13 cellular contexts compared by ENCODE assay signal in genomic region chr9:4886698-4887097, GRCh38.
DNase-seq lines count a peak whose midpoint lies in the region; ATAC-seq and TF ChIP-seq lines count a peak whose summit lies in the region.
"Had no signal": no experiment of that assay in that cellular context is flagged by ENCODE, and none has a peak within 500 bp of the region (broad histone marks: within the 10 kb centered on the region; RNA-seq: fewer than 3 reads in every experiment).

No MANE protein-coding gene starts in this region.

- H3K4me1 ChIP-seq in thyroid gland (peaks cover 8 to 15% of the 10 kb centered on the region in 2 donors), GM23338 (ENCODE audit: insufficient read depth) (peaks cover 8% of the 10 kb centered on the region)

- intact Hi-C loops in thyroid gland (cut with DNase I), result no loop called here
- intact Hi-C loops in left colon (cut with DNase I, micrococcal nuclease), result no loop called here

- no peak overlapping the region for H3K27ac Mint-ChIP-seq in GM23338
- no peak overlapping the region for H3K27ac Mint-ChIP-seq in HFFc6
- H3K27ac Mint-ChIP-seq: memory B cell had no signal

- no peak overlapping the region for H3K4me3 Mint-ChIP-seq in GM23338
- no peak overlapping the region for H3K4me3 Mint-ChIP-seq in HFFc6
- H3K4me3 Mint-ChIP-seq: memory B cell had no signal

- H3K36me3 ChIP-seq in thyroid gland (no peaks in the 10 kb centered on the region), GM23338 (ENCODE audit: insufficient read depth) (no peaks in the 10 kb centered on the region)

- H3K79me2 ChIP-seq in GM23338 (replicated peaks; ENCODE audit: insufficient read depth), result no peaks in the 10 kb centered on the region

- TF ChIP-seq POLR2A in thyroid gland (IDR thresholded peaks at IDR 0.05), result no peak

- ATAC-seq in GM19025 (IDR thresholded peaks at IDR 0.05; ENCODE audit: low read depth, unreplicated experiment) (peak; percentile 96), HG02678 (IDR thresholded peaks at IDR 0.05; ENCODE audit: unreplicated experiment) (peak; percentile 98), HG03558 (IDR thresholded peaks at IDR 0.05; ENCODE audit: extremely low read depth, unreplicated experiment) (peak; percentile 92), GM23338 (no peak), left colon (no peak)

- no peaks in the 10 kb centered on the region; the same call in 1 of the 2 replicates for H4K20me1 ChIP-seq in GM23338 (replicated peaks; ENCODE audit: insufficient read depth)

- H3K4me3 ChIP-seq in thyroid gland (replicated peaks in 1 of 3) (no peak overlapping the region), GM23338 (no peak overlapping the region)
- H3K4me3 ChIP-seq: stomach had no signal

- no peaks in the 10 kb centered on the region for H3F3A ChIP-seq in GM23338 (replicated peaks; ENCODE audit: low read depth)

- H3K9me2 ChIP-seq in GM23338 (ENCODE audit: insufficient read depth), result peaks cover 4% of the 10 kb centered on the region; the same call in 1 of the 2 replicates

- 35 to 39% methylated on average over 6 of the region's 6 CpGs for WGBS in thyroid gland, 2 donors

- no peaks in the 10 kb centered on the region for H3K4me1 Mint-ChIP-seq in GM23338
- peaks cover 7% of the 10 kb centered on the region for H3K4me1 Mint-ChIP-seq in HFFc6 (ENCODE audit: low read depth)
- H3K4me1 Mint-ChIP-seq: memory B cell had no signal

- DNase-seq in thyroid gland (peak; percentile 37 to 46), GM23338 (ENCODE audit: low spot score) (no peak), left colon (no peak), HFFc6 (no peak), medulla oblongata (ENCODE audit: extremely low spot score) (no peak)
- DNase-seq: DMS53, NCI-H2029 treated with DMSO at 0.1 percent for 48 hours, Right ventricle myocardium superior, stomach had no signal

- H3K4me2 ChIP-seq in GM23338, result no peak overlapping the region

- H3K27me3 ChIP-seq in thyroid gland, result no peaks in the 10 kb centered on the region
- no peaks in the 10 kb centered on the region for H3K27me3 ChIP-seq in GM23338 (ENCODE audit: insufficient read depth)
- H3K27me3 ChIP-seq: stomach had no signal

- H3K9me3 ChIP-seq in thyroid gland, result no peaks in the 10 kb centered on the region
- H3K9me3 ChIP-seq: stomach had no signal

- H2AFZ ChIP-seq in GM23338, result no peak overlapping the region

- H3K27me3 Mint-ChIP-seq in GM23338 (ENCODE audit: insufficient read depth, low read depth, poor library complexity) (no peaks in the 10 kb centered on the region), HFFc6 (ENCODE audit: insufficient read depth) (no peaks in the 10 kb centered on the region; the same call in 1 of the 2 replicates)
- H3K27me3 Mint-ChIP-seq: memory B cell had no signal

- H3K27ac ChIP-seq in thyroid gland (no peak overlapping the region), GM23338 (ENCODE audit: low read depth) (no peak overlapping the region)
- H3K27ac ChIP-seq: stomach had no signal

- TF ChIP-seq CTCF in thyroid gland (IDR thresholded peaks at IDR 0.05) (no peak), GM23338 (conservative IDR thresholded peaks at IDR 0.05; ENCODE audit: low read depth in 2 of 2) (no peak), HFFc6 (IDR thresholded peaks at IDR 0.05) (no peak)

- no peaks in the 10 kb centered on the region; the same call in 2 of the 3 replicates for H3K9me3 Mint-ChIP-seq in GM23338
- no peaks in the 10 kb centered on the region for H3K9me3 Mint-ChIP-seq in HFFc6
- H3K9me3 Mint-ChIP-seq: memory B cell had no signal

- H3K36me3 Mint-ChIP-seq in GM23338 (ENCODE audit: low read depth) (no peaks in the 10 kb centered on the region; the same call in 2 of the 3 replicates), HFFc6 (ENCODE audit: low read depth) (no peaks in the 10 kb centered on the region)

TF ChIP-seq in GM23338, 12 proteins besides CTCF, POLR2A, EP300 and RAD21 (continues in another document):
- TF ChIP-seq JUNB (IDR thresholded peaks at IDR 0.05; ENCODE audit: unreplicated experiment) (no peak), EZH2phosphoT487 (IDR thresholded peaks at IDR 0.05; ENCODE audit: unreplicated experiment) (no peak), STAT1 (IDR thresholded peaks at IDR 0.05; ENCODE audit: unreplicated experiment) (no peak), ZNF114 (CRISPR knock-in tag; IDR thresholded peaks at IDR 0.05) (no peak), ETS1 (IDR thresholded peaks at IDR 0.05) (no peak)
- TF ChIP-seq, protein P1, sequence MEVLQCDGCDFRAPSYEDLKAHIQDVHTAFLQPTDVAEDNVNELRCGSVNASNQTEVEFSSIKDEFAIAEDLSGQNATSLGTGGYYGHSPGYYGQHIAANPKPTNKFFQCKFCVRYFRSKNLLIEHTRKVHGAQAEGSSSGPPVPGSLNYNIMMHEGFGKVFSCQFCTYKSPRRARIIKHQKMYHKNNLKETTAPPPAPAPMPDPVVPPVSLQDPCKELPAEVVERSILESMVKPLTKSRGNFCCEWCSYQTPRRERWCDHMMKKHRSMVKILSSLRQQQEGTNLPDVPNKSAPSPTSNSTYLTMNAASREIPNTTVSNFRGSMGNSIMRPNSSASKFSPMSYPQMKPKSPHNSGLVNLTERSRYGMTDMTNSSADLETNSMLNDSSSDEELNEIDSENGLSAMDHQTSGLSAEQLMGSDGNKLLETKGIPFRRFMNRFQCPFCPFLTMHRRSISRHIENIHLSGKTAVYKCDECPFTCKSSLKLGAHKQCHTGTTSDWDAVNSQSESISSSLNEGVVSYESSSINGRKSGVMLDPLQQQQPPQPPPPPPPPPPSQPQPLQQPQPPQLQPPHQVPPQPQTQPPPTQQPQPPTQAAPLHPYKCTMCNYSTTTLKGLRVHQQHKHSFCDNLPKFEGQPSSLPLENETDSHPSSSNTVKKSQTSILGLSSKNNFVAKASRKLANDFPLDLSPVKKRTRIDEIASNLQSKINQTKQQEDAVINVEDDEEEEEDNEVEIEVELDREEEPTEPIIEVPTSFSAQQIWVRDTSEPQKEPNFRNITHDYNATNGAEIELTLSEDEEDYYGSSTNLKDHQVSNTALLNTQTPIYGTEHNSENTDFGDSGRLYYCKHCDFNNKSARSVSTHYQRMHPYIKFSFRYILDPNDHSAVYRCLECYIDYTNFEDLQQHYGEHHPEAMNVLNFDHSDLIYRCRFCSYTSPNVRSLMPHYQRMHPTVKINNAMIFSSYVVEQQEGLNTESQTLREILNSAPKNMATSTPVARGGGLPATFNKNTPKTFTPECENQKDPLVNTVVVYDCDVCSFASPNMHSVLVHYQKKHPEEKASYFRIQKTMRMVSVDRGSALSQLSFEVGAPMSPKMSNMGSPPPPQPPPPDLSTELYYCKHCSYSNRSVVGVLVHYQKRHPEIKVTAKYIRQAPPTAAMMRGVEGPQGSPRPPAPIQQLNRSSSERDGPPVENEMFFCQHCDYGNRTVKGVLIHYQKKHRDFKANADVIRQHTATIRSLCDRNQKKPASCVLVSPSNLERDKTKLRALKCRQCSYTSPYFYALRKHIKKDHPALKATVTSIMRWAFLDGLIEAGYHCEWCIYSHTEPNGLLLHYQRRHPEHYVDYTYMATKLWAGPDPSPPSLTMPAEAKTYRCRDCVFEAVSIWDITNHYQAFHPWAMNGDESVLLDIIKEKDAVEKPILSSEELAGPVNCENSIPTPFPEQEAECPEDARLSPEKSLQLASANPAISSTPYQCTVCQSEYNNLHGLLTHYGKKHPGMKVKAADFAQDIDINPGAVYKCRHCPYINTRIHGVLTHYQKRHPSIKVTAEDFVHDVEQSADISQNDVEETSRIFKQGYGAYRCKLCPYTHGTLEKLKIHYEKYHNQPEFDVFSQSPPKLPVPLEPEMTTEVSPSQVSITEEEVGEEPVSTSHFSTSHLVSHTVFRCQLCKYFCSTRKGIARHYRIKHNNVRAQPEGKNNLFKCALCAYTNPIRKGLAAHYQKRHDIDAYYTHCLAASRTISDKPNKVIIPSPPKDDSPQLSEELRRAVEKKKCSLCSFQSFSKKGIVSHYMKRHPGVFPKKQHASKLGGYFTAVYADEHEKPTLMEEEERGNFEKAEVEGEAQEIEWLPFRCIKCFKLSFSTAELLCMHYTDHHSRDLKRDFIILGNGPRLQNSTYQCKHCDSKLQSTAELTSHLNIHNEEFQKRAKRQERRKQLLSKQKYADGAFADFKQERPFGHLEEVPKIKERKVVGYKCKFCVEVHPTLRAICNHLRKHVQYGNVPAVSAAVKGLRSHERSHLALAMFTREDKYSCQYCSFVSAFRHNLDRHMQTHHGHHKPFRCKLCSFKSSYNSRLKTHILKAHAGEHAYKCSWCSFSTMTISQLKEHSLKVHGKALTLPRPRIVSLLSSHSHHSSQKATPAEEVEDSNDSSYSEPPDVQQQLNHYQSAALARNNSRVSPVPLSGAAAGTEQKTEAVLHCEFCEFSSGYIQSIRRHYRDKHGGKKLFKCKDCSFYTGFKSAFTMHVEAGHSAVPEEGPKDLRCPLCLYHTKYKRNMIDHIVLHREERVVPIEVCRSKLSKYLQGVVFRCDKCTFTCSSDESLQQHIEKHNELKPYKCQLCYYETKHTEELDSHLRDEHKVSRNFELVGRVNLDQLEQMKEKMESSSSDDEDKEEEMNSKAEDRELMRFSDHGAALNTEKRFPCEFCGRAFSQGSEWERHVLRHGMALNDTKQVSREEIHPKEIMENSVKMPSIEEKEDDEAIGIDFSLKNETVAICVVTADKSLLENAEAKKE (CRISPR knock-in tag; IDR thresholded peaks at IDR 0.05), result no peak

Comparison
In these comparisons a context has a peak if more than half of its experiments do, and no peak if none do; other contexts are left out.
1. ATAC-seq: peak in GM19025 (single experiment), HG02678 (single experiment) and HG03558 (single experiment); none in GM23338 (single experiment) and left colon (single experiment).
2. DNase-seq: peak in thyroid gland (2 of 2); none in GM23338 (single experiment), left colon (0 of 2), HFFc6 (single experiment) and medulla oblongata (single experiment).